Comparison of ENCODE assay signal across 34 cellular contexts in the genomic region with DNA sequence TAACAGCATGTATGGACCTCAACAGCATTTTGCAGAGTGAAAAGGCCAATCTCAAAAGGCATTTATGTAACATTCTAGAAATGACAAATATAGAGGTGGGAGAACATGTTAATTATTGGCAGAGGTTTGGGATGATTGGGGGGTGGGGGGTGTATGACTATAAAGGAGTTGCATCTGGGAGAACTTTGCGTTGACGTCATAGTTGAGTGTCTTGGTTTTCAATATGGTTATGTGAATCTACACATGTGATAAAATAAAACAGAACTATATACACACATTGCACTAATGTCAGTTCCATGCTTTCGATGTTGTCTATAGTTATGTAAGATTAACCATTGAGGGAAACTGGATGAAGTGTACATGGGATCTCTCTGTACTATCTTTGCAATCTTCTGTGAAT.
"Had no signal": no experiment of that assay in that cellular context is flagged by ENCODE, and none has a peak within 500 bp of the region (broad histone marks: within the 10 kb centered on the region; RNA-seq: fewer than 3 reads in every experiment).

No MANE protein-coding gene starts in this region.

- H3K4me1 ChIP-seq: adrenal gland, ascending aorta, body of pancreas, breast epithelium had no signal

- H3K27me3 ChIP-seq: adrenal gland, ascending aorta, body of pancreas, brain microvascular endothelial cell, breast epithelium, cardiac muscle cell had no signal

- ATAC-seq: activated naive CD4-positive, alpha-beta T cell treated with anti-CD3 and anti-CD28 coated beads, Interleukin-2, amount 50 U/mL, for 72 hours; activated naive CD8-positive, alpha-beta T cell treated with anti-CD3 and anti-CD28 coated beads, Interleukin-2, amount 50 U/mL, for 24 hours; activated T-cell treated with anti-CD3 and anti-CD28 coated beads, Interleukin-2, amount 50 U/mL, for 4 hours; activated T-cell treated with anti-CD3 and anti-CD28 coated beads, Interleukin-2, amount 50 U/mL, for 72 hours; activated T-helper 17 cell treated with anti-CD3 and anti-CD28 coated beads, Interleukin-2, amount 50 U/mL, for 72 hours; body of pancreas had no signal

- H3K9me3 ChIP-seq: adrenal gland, ascending aorta, body of pancreas, breast epithelium had no signal

- DNase-seq: activated effector memory CD4-positive, alpha-beta T cell treated with anti-CD3 and anti-CD28 coated beads, Interleukin-2, amount 50 U/mL, for 16 hours; activated effector memory CD4-positive, alpha-beta T cell treated with Interleukin-2 at 50 U/mL for 16 hours; activated gamma-delta T cell; activated gamma-delta T cell treated with Interleukin-2 at 50 U/mL for 16 hours; activated naive CD4-positive, alpha-beta T cell; activated naive CD4-positive, alpha-beta T cell treated with anti-CD3 and anti-CD28 coated beads for 36 hours; activated naive CD4-positive, alpha-beta T cell treated with anti-CD3 and anti-CD28 coated beads, Interleukin-2, amount 10 ng/mL, durations not matched to agents 7 days and 5 days; activated naive CD4-positive, alpha-beta T cell treated with anti-CD3 and anti-CD28 coated beads, Interleukin-2, amount 50 U/mL, for 16 hours; activated naive CD4-positive, alpha-beta T cell treated with Interleukin-2 at 50 U/mL for 16 hours; activated naive CD8-positive, alpha-beta T cell treated with anti-CD3 and anti-CD28 coated beads for 36 hours; activated naive CD8-positive, alpha-beta T cell treated with anti-CD3 and anti-CD28 coated beads, Interleukin-2, amount 10 ng/mL, durations not matched to agents 7 days and 5 days; activated naive CD8-positive, alpha-beta T cell treated with anti-CD3 and anti-CD28 coated beads, Interleukin-2, amount 50 U/mL, for 24 hours; activated T-cell treated with anti-CD3 and anti-CD28 coated beads, Interleukin-2, amount 50 U/mL, for 1 hour; activated T-cell treated with anti-CD3 and anti-CD28 coated beads, Interleukin-2, amount 50 U/mL, for 24 hours; activated T-cell treated with anti-CD3 and anti-CD28 coated beads, Interleukin-2, amount 50 U/mL, for 4 hours; activated T-cell treated with anti-CD3 and anti-CD28 coated beads, Interleukin-2, amount 50 U/mL, for 48 hours; activated T-cell treated with anti-CD3 and anti-CD28 coated beads, Interleukin-2, amount 50 U/mL, for 72 hours; adrenal gland; amniotic stem cell; amygdala; anterior cingulate cortex; aorta; body of pancreas; brain microvascular endothelial cell; caudate nucleus; central memory CD4-positive, alpha-beta T cell; cerebellar nuclear complex had no signal

- H3K36me3 ChIP-seq: adrenal gland, ascending aorta, brain microvascular endothelial cell, breast epithelium, cardiac muscle cell had no signal

- H3K4me3 ChIP-seq: adrenal gland, ascending aorta, body of pancreas, breast epithelium, cardiac muscle cell had no signal

- H3K27ac ChIP-seq: adrenal gland, ascending aorta, body of pancreas, brain microvascular endothelial cell, breast epithelium, cardiac muscle cell had no signal

- FAIRE-seq: astrocyte, bronchial epithelial cell had no signal
